ENCODE assay signal across 7 cellular contexts in genomic region chr19:13118424-13119193, GRCh38. TPM values are rescaled to one million over a fixed set of nuclear protein-coding genes. Genes with fewer than 3 reads are reported as not detected.
A peak's percentile ranks its signal among the peaks of the same experiment; 100 is the strongest.
DNase-seq lines count a peak whose midpoint lies in the region; ATAC-seq and TF ChIP-seq lines count a peak whose summit lies in the region.

No MANE protein-coding gene starts in this region.

- H3K4me3 ChIP-seq in HEK293 (ENCODE audit: low read depth, low read length) (peak overlapping the region; percentile 93), NT2/D1 (ENCODE audit: insufficient read length, low read depth) (peak overlapping the region; percentile 89)

- H3K36me3 Mint-ChIP-seq in brain = peaks cover 4% of the 10 kb centered on the region

- CTCF ChIA-PET in HEK293 (lab: Yijun Ruan, JAX) = interaction anchor here (1.0 to 2.3 kb wide), 5 partner anchors 115 to 153 kb away, joined by 3 to 13 read pairs (median 3); no protein-coding TSS in a partner anchor

- DNase-seq in GM03348 (ENCODE audit: low spot score) (peak; percentile 73), NT2/D1 (ENCODE audit: low read depth, low spot score) (peak; percentile 81), kidney tubule cell (ENCODE audit: low spot score) (peak; percentile 65)
- DNase-seq in stimulated activated naive CD4-positive, alpha-beta T cell treated with Interleukin-2 at 50 U/mL for 16 hours (lab: John Stamatoyannopoulos, UW) = peak; percentile 31

- H3K4me1 ChIP-seq in HEK293 (ENCODE audit: control insufficient read depth, insufficient read depth, low read length) (peaks cover 7% of the 10 kb centered on the region), NT2/D1 (ENCODE audit: insufficient read depth, insufficient read length) (peaks cover 43% of the 10 kb centered on the region)

- H3K9ac ChIP-seq in NT2/D1 (ENCODE audit: insufficient read length, low read depth) = peak overlapping the region; percentile 97

- no peaks in the 10 kb centered on the region for H3K27me3 ChIP-seq in NT2/D1 (ENCODE audit: insufficient read depth, insufficient read length)

- peak overlapping the region; percentile 98 for H3K27ac ChIP-seq in HEK293 (ENCODE audit: extremely low read depth, low read depth, low read length)

- POLR2A ChIA-PET in HEK293 (lab: Yijun Ruan, JAX) = interaction anchor here (0.5 to 4.2 kb wide), 11 partner anchors 10 to 1017 kb away, joined by 3 to 48 read pairs (median 4); partner anchors contain the start of genes GCDH, IER2 and STX10

- H3K27me3 Mint-ChIP-seq in brain = peaks cover 8% of the 10 kb centered on the region

- peak overlapping the region; percentile 59 to 84 (median 69) for H3K27ac Mint-ChIP-seq in brain

- H3K4me3 Mint-ChIP-seq in brain = peak overlapping the region; percentile 84 to 93 (median 88)

- H3K4me1 Mint-ChIP-seq in brain = peaks cover 70% of the 10 kb centered on the region

- H3K9me3 ChIP-seq in HEK293 (ENCODE audit: control insufficient read depth, insufficient read depth, low read depth, low read length) = no peaks in the 10 kb centered on the region
- no peaks in the 10 kb centered on the region for H3K9me3 ChIP-seq in NT2/D1 (ENCODE audit: insufficient read depth, low read length)

- TF ChIP-seq CTCF in HEK293 (tag by site-specific recombination; IDR thresholded peaks at IDR 0.05) (no peak; the same call in 1 of the 2 replicates), brain (conservative IDR thresholded peaks at IDR 0.05) (no peak)

- H3K9me3 Mint-ChIP-seq in brain = no peaks in the 10 kb centered on the region

- ATAC-seq in GM21786 (IDR thresholded peaks at IDR 0.05; ENCODE audit: unreplicated experiment) = no peak

- H3K36me3 ChIP-seq in HEK293 (ENCODE audit: control insufficient read depth in 2 of 2, insufficient read depth in 1 of 2, low read length in 2 of 2) = peaks cover 9 to 51% of the 10 kb centered on the region in 2 experiments; a peak in 2 of 3 replicates
- H3K36me3 ChIP-seq in NT2/D1 (ENCODE audit: insufficient read depth, insufficient read length, low read length) = peaks cover 68% of the 10 kb centered on the region

TF ChIP-seq in HEK293, 187 proteins besides CTCF, POLR2A, EP300 and RAD21 (continues in another document):
- no peak for TF ChIP-seq ZNF768 (tag by site-specific recombination; IDR thresholded peaks at IDR 0.05)
- TF ChIP-seq ZNF121 (tag by site-specific recombination; IDR thresholded peaks at IDR 0.05) = no peak
- TF ChIP-seq ZNF600 (tag by site-specific recombination; IDR thresholded peaks at IDR 0.05) = no peak
- TF ChIP-seq ZBTB26 (tag by site-specific recombination; optimal IDR thresholded peaks at IDR 0.05) = peak; percentile 44
- no peak for TF ChIP-seq TRIM28 (IDR thresholded peaks at IDR 0.05; ENCODE audit: borderline replicate concordance, low read length)
- TF ChIP-seq ZBTB1 (tag by site-specific recombination; IDR thresholded peaks at IDR 0.05) = no peak
- no peak for TF ChIP-seq ZNF791 (tag by site-specific recombination; IDR thresholded peaks at IDR 0.05)
- no peak for TF ChIP-seq ZNF701 (tag by site-specific recombination; IDR thresholded peaks at IDR 0.05)
- no peak for TF ChIP-seq ZNF155 (tag by site-specific recombination; IDR thresholded peaks at IDR 0.05)
- TF ChIP-seq ZNF302 (tag by site-specific recombination; IDR thresholded peaks at IDR 0.05; ENCODE audit: low read depth) = no peak
- no peak for TF ChIP-seq ZNF433 (tag by site-specific recombination; IDR thresholded peaks at IDR 0.05; ENCODE audit: low read depth)
- TF ChIP-seq ZBTB17 (tag by site-specific recombination; IDR thresholded peaks at IDR 0.05) = peak; percentile 67
- no peak for TF ChIP-seq ZNF837 (tag by site-specific recombination; IDR thresholded peaks at IDR 0.05)
- TF ChIP-seq, protein P1, sequence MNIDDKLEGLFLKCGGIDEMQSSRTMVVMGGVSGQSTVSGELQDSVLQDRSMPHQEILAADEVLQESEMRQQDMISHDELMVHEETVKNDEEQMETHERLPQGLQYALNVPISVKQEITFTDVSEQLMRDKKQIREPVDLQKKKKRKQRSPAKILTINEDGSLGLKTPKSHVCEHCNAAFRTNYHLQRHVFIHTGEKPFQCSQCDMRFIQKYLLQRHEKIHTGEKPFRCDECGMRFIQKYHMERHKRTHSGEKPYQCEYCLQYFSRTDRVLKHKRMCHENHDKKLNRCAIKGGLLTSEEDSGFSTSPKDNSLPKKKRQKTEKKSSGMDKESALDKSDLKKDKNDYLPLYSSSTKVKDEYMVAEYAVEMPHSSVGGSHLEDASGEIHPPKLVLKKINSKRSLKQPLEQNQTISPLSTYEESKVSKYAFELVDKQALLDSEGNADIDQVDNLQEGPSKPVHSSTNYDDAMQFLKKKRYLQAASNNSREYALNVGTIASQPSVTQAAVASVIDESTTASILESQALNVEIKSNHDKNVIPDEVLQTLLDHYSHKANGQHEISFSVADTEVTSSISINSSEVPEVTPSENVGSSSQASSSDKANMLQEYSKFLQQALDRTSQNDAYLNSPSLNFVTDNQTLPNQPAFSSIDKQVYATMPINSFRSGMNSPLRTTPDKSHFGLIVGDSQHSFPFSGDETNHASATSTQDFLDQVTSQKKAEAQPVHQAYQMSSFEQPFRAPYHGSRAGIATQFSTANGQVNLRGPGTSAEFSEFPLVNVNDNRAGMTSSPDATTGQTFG (tag by site-specific recombination; IDR thresholded peaks at IDR 0.05; ENCODE audit: borderline replicate concordance) = no peak
- TF ChIP-seq ZNF521 (tag by site-specific recombination; IDR thresholded peaks at IDR 0.05) = no peak
- no peak; the same call in 1 of the 2 replicates for TF ChIP-seq ZBTB20 (tag by site-specific recombination; IDR thresholded peaks at IDR 0.05)
- no peak for TF ChIP-seq MZF1 (tag by site-specific recombination; IDR thresholded peaks at IDR 0.05; ENCODE audit: borderline replicate concordance)
- no peak for TF ChIP-seq ZNF510 (tag by site-specific recombination; IDR thresholded peaks at IDR 0.05; ENCODE audit: insufficient replicate concordance)
- no peak for TF ChIP-seq ZNF654 (tag by site-specific recombination; IDR thresholded peaks at IDR 0.05; ENCODE audit: low read depth)
- no peak for TF ChIP-seq ZNF514 (tag by site-specific recombination; IDR thresholded peaks at IDR 0.05)
- TF ChIP-seq OSR2 (tag by site-specific recombination; IDR thresholded peaks at IDR 0.05) = no peak
- TF ChIP-seq ZNF488 (tag by site-specific recombination; IDR thresholded peaks at IDR 0.05) = no peak
- peak; percentile 61; the same call in 1 of the 2 replicates for TF ChIP-seq ZXDB (tag by site-specific recombination; IDR thresholded peaks at IDR 0.05)
- no peak for TF ChIP-seq ZNF704 (tag by site-specific recombination; IDR thresholded peaks at IDR 0.05)
- TF ChIP-seq, protein P2, sequence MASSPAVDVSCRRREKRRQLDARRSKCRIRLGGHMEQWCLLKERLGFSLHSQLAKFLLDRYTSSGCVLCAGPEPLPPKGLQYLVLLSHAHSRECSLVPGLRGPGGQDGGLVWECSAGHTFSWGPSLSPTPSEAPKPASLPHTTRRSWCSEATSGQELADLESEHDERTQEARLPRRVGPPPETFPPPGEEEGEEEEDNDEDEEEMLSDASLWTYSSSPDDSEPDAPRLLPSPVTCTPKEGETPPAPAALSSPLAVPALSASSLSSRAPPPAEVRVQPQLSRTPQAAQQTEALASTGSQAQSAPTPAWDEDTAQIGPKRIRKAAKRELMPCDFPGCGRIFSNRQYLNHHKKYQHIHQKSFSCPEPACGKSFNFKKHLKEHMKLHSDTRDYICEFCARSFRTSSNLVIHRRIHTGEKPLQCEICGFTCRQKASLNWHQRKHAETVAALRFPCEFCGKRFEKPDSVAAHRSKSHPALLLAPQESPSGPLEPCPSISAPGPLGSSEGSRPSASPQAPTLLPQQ (tag by site-specific recombination; IDR thresholded peaks at IDR 0.05) = no peak

RNA-seq across cellular contexts. Expression of gene NACC1, which starts 0.5 kb away (rescaled TPM):
- polyA plus RNA-seq in brain (ENCODE audit: insufficient read depth, low read depth, low replicate concordance) = 42.2 TPM

RNA-seq across cellular contexts. Expression of gene TRMT1, which starts 2.1 kb away (rescaled TPM):
- polyA plus RNA-seq in brain (ENCODE audit: insufficient read depth, low read depth, low replicate concordance) = 25.9 TPM

RNA-seq across cellular contexts. Expression of gene LYL1, which starts 16.0 kb away (rescaled TPM):
- polyA plus RNA-seq in brain (ENCODE audit: insufficient read depth, low read depth, low replicate concordance) = 2.3 TPM

RNA-seq across cellular contexts. Expression of gene STX10, which starts 31.6 kb away (rescaled TPM):
- 74.2 TPM for polyA plus RNA-seq in brain (ENCODE audit: insufficient read depth, low read depth, low replicate concordance)

RNA-seq across cellular contexts. Expression of gene IER2, which starts 31.6 kb away (rescaled TPM):
- polyA plus RNA-seq in brain (ENCODE audit: insufficient read depth, low read depth, low replicate concordance) = 31.1 TPM

Comparison
In these comparisons a context has a peak if more than half of its experiments do, and no peak if none do; other contexts are left out.
1. DNase-seq: peak in every context shown above with its lines; median percentile 81 in NT2/D1; 73 in GM03348; 65 in kidney tubule cell; 31 in stimulated activated naive CD4-positive, alpha-beta T cell treated with Interleukin-2 at 50 U/mL for 16 hours.